In the genomic region with DNA sequence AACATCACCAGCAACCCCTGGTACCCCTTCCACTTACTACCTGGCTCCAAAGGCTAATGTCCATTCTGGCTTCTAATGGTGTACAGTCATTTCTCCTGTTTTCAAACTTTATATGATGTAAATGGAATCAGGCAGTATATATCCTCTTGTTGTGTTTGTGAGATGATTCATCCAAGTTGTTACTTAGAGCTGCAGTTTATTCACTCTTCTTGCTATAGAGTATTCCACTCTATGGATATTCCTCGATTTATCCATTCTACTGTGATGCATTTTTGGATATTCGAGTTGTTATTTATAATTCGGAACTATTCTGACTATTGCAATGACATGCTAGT, we compare ENCODE assay signal across 11 cellular contexts. TPM values are rescaled to one million over a fixed set of nuclear protein-coding genes. Genes with fewer than 3 reads are reported as not detected.
DNase-seq lines count a peak whose midpoint lies in the region; ATAC-seq and TF ChIP-seq lines count a peak whose summit lies in the region.
"Had no signal": no experiment of that assay in that cellular context is flagged by ENCODE, and none has a peak within 500 bp of the region (broad histone marks: within the 10 kb centered on the region; RNA-seq: fewer than 3 reads in every experiment).

No MANE protein-coding gene starts in this region.

- no peak for DNase-seq in CD8-positive, alpha-beta memory T cell
- DNase-seq in M059J (ENCODE audit: low read depth) (peak; percentile 40), astrocyte of the spinal cord (ENCODE audit: low read depth, low spot score) (peak; percentile 72), natural killer cell (peak; percentile 15), COR-L47 (lab: John Stamatoyannopoulos, UW) (no peak), SHP77 treated with DMSO at 0.1 percent for 48 hours (lab: John Stamatoyannopoulos, UW) (no peak)
- DNase-seq: foreskin melanocyte, Kasumi-1, NCI-H526 treated with DMSO at 0.1 percent for 48 hours had no signal

- no peaks in the 10 kb centered on the region for H3K27me3 Mint-ChIP-seq in CD8-positive, alpha-beta memory T cell
- H3K27me3 Mint-ChIP-seq in natural killer cell (ENCODE audit: low read depth in 2 of 2) = no peaks in the 10 kb centered on the region

- intact Hi-C loops in natural killer cell (cut with micrococcal nuclease) = loop anchor here (1.0 kb wide), 3 partner anchors 8 to 32 kb away; a partner anchor contains a TSS

- no peak for TF ChIP-seq CTCF in astrocyte of the spinal cord (IDR thresholded peaks at IDR 0.05; ENCODE audit: low read depth, low read length)
- TF ChIP-seq CTCF in natural killer cell (IDR thresholded peaks at IDR 0.05) = no peak

- peak overlapping the region; percentile 93 for H3K27ac ChIP-seq in CD8-positive, alpha-beta memory T cell (ENCODE audit: low read depth, low read length)

- H3K4me3 Mint-ChIP-seq in CD8-positive, alpha-beta memory T cell = peak overlapping the region; percentile 41 to 86 (median 80)
- peak overlapping the region; percentile 93 for H3K4me3 Mint-ChIP-seq in natural killer cell

- CTCF ChIA-PET in CD8-positive, alpha-beta memory T cell (lab: Charles Lee) = interaction anchor here (0.9 to 8.4 kb wide), 16 partner anchors 7 to 72 kb away, joined by 3 to 85 read pairs (median 18); a partner anchor contains a TSS

- no peak overlapping the region for H3K4me3 ChIP-seq in CD8-positive, alpha-beta memory T cell (ENCODE audit: low read length)
- H3K4me3 ChIP-seq in astrocyte of the spinal cord (ENCODE audit: low read depth, low read length) = no peak overlapping the region

- peaks cover 98% of the 10 kb centered on the region for H3K4me1 ChIP-seq in CD8-positive, alpha-beta memory T cell (ENCODE audit: insufficient read depth, low read length)

- peak in 1 of 3 donors; percentile 22 for ATAC-seq in natural killer cell
- no peak for ATAC-seq in GM19395 (IDR thresholded peaks at IDR 0.05; ENCODE audit: unreplicated experiment)
- ATAC-seq in GM18867 (IDR thresholded peaks at IDR 0.05; ENCODE audit: unreplicated experiment) = no peak

- H3K9me3 Mint-ChIP-seq in CD8-positive, alpha-beta memory T cell = peaks cover 0 to 2% (median 0%) of the 10 kb centered on the region in 5 donors
- H3K9me3 Mint-ChIP-seq in natural killer cell = peaks cover 0 to 3% of the 10 kb centered on the region in 2 donors

- no peaks in the 10 kb centered on the region for H3K36me3 ChIP-seq in CD8-positive, alpha-beta memory T cell (ENCODE audit: insufficient read depth, low read length)

- peak overlapping the region; percentile 98 to 100 (median 100) for H3K27ac Mint-ChIP-seq in CD8-positive, alpha-beta memory T cell
- H3K27ac Mint-ChIP-seq in natural killer cell = peak overlapping the region; percentile 97 to 100

- no peaks in the 10 kb centered on the region for H3K27me3 ChIP-seq in CD8-positive, alpha-beta memory T cell (ENCODE audit: insufficient read depth, low read length, poor library complexity, severe bottlenecking)

- peaks cover 19 to 44% (median 23%) of the 10 kb centered on the region in 3 donors for H3K36me3 Mint-ChIP-seq in CD8-positive, alpha-beta memory T cell
- peaks cover 11% of the 10 kb centered on the region for H3K36me3 Mint-ChIP-seq in natural killer cell

- in situ Hi-C loops in astrocyte of the spinal cord (cut with HindIII; ENCODE audit: low sequenced_read_pairs) = no loop called here

- POLR2A ChIA-PET in CD8-positive, alpha-beta memory T cell (lab: Charles Lee) = interaction anchor here (1.0 to 8.4 kb wide), 8 partner anchors 8 to 47 kb away, joined by 3 to 182 read pairs (median 64); a partner anchor contains a TSS

- H3K9me3 ChIP-seq in CD8-positive, alpha-beta memory T cell (ENCODE audit: low read length) = no peaks in the 10 kb centered on the region

- H3K4me1 Mint-ChIP-seq in CD8-positive, alpha-beta memory T cell = peaks cover 97 to 100% (median 100%) of the 10 kb centered on the region in 3 donors
- peaks cover 97 to 99% of the 10 kb centered on the region in 2 donors for H3K4me1 Mint-ChIP-seq in natural killer cell

RNA-seq across cellular contexts. Expression of a gene that starts 32.4 kb away (rescaled TPM):
- 100 to 1,000 TPM; 115 to 121 TPM for total RNA-seq in CD8-positive, alpha-beta memory T cell
- polyA plus RNA-seq in CD8-positive, alpha-beta memory T cell = 204 TPM
- 31.7 and 36.1 TPM in 2 replicates for total RNA-seq in M059J (2014; rRNA removed; shearing (Covaris generic))
- 1,000 to 10,000 TPM; 1,190 to 1,513 (median 1,282) TPM for total RNA-seq in natural killer cell

Comparison
In these comparisons a context has a peak if more than half of its experiments do, and no peak if none do; other contexts are left out.
1. DNase-seq: peak in M059J (single experiment), astrocyte of the spinal cord (single experiment) and natural killer cell (single experiment); none in CD8-positive, alpha-beta memory T cell (0 of 5), COR-L47 (single experiment) and SHP77 treated with DMSO at 0.1 percent for 48 hours (single experiment).
2. RNA of a gene that starts 32.4 kb away (total RNA-seq): 1,190 to 1,513 TPM in natural killer cell; 115 to 121 TPM in CD8-positive, alpha-beta memory T cell and 31.7 to 36.1 TPM in M059J; every median in the first group is over 4 times any median in the second.